ENCODE assay signal across 32 cellular contexts in the genomic region with DNA sequence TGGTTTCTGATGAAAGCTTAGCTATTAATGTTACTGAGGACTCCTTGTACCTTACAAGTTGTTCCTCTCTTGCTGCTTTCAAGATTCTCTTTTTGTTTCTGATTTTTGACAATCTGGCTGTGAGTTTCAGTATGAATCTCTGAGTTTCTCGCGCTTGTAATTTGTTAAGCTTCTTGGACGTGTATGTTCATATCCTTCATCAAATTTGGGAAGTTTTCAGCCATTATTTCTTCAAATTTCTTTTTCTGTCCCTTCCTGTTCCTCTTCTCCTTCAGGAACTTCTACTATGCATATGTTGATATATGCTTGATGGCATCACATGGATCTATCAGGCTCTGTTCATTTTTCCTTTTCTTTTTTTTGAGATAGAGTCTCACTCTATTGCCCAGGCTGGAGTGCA. TPM values are rescaled to one million over a fixed set of nuclear protein-coding genes. Genes with fewer than 3 reads are reported as not detected.
A peak's percentile ranks its signal among the peaks of the same experiment; 100 is the strongest.
DNase-seq lines count a peak whose midpoint lies in the region; ATAC-seq, FAIRE-seq and TF ChIP-seq lines count a peak whose summit lies in the region.
"Had no signal": no experiment of that assay in that cellular context is flagged by ENCODE, and none has a peak within 500 bp of the region (broad histone marks: within the 10 kb centered on the region; RNA-seq: fewer than 3 reads in every experiment).

No MANE protein-coding gene starts in this region.

- no peaks in the 10 kb centered on the region for H3K36me3 ChIP-seq in HEK293 (ENCODE audit: control insufficient read depth in 2 of 2, insufficient read depth in 1 of 2, low read length in 2 of 2)
- H3K36me3 ChIP-seq: BE2C; BLaER1; BLaER1 treated with 17β-estradiol and CSF1 and Interleukin-3, amounts not matched to agents 10 nM and 100 nM had no signal

- POLR2A ChIA-PET in A549 (lab: Yijun Ruan, JAX) (interaction anchor here (0.5 kb wide), 1 partner anchor 86 kb away, joined by 5 read pairs; no protein-coding TSS in a partner anchor), HEK293 (lab: Yijun Ruan, JAX) (no interaction called here)

- FAIRE-seq in A549 (lab: Jason Lieb, UNC) = no peak
- FAIRE-seq: A204.1, D721Med had no signal

- no peak overlapping the region for H3K4me2 ChIP-seq in A549
- H3K4me2 ChIP-seq: BLaER1; BLaER1 treated with 17β-estradiol and CSF1 and Interleukin-3, amounts not matched to agents 10 nM and 100 nM had no signal

- H3K9me3 ChIP-seq in A549 (peaks cover 41% of the 10 kb centered on the region), HEK293 (ENCODE audit: control insufficient read depth, insufficient read depth, low read depth, low read length) (peaks cover 3% of the 10 kb centered on the region)
- H3K9me3 ChIP-seq: BE2C had no signal

- CTCF ChIA-PET in A549 (lab: Yijun Ruan, JAX) = no interaction called here
- CTCF ChIA-PET in HEK293 (lab: Yijun Ruan, JAX) = interaction anchor here (0.6 to 1.1 kb wide), 3 partner anchors 10 to 287 kb away, joined by 3 to 6 read pairs (median 6); no protein-coding TSS in a partner anchor

- TF ChIP-seq CTCF in A549 (IDR thresholded peaks at IDR 0.05) (no peak), GM12865 (IDR thresholded peaks at IDR 0.05; ENCODE audit: insufficient read depth, low read depth, low read length, missing control alignments) (no peak), HEK293 (tag by site-specific recombination; IDR thresholded peaks at IDR 0.05) (no peak), lower leg skin (IDR thresholded peaks at IDR 0.05) (no peak)

- H3K27ac ChIP-seq in A549 (no peak overlapping the region), HEK293 (ENCODE audit: extremely low read depth, low read depth, low read length) (no peak overlapping the region)
- H3K27ac ChIP-seq: 22Rv1; BLaER1; BLaER1 treated with 17β-estradiol and CSF1 and Interleukin-3, amounts not matched to agents 10 nM and 100 nM; C4-2B had no signal

- ATAC-seq in A549 (no peak), esophagus mucosa (no peak), GM21390 (IDR thresholded peaks at IDR 0.05; ENCODE audit: unreplicated experiment) (no peak)
- ATAC-seq: CD8-positive, alpha-beta T cell had no signal

- no peak for TF ChIP-seq RAD21 in A549 (conservative IDR thresholded peaks at IDR 0.05 in 1 of 2, IDR thresholded peaks at IDR 0.05 in 1 of 2)

- H3K4me1 ChIP-seq in A549 = peaks cover 1% of the 10 kb centered on the region; the same call in 1 of the 3 replicates
- peaks cover 8% of the 10 kb centered on the region for H3K4me1 ChIP-seq in HEK293 (ENCODE audit: control insufficient read depth, insufficient read depth, low read length)
- H3K4me1 ChIP-seq: BE2C, Caco-2 had no signal

- 64% methylated on average over 3 of the region's 3 CpGs for WGBS in A549 (ENCODE audit: missing lambda C conversion rate)
- WGBS in lower leg skin, 2 donors = 96 to 98% methylated on average over 3 of the region's 3 CpGs

- no peak overlapping the region for H3K4me3 ChIP-seq in A549
- no peak overlapping the region for H3K4me3 ChIP-seq in GM12865 (ENCODE audit: low read depth, low read length)
- no peak overlapping the region for H3K4me3 ChIP-seq in HEK293 (ENCODE audit: low read depth, low read length)
- H3K4me3 ChIP-seq in lower leg skin (ENCODE audit: low read depth, poor library complexity, severe bottlenecking) = no peak overlapping the region
- H3K4me3 ChIP-seq: BLaER1; BLaER1 treated with 17β-estradiol and CSF1 and Interleukin-3, amounts not matched to agents 10 nM and 100 nM had no signal

- TF ChIP-seq POLR2A in A549 (IDR thresholded peaks at IDR 0.05; ENCODE audit: low read length) (no peak), lower leg skin (IDR thresholded peaks at IDR 0.05) (no peak)

- no peak for TF ChIP-seq EP300 in A549 (IDR thresholded peaks at IDR 0.05)

- DNase-seq in A549 (ENCODE audit: low read depth in 1 of 2, low spot score in 1 of 2) = no peak
- peak; percentile 26 for DNase-seq in GM12865 (ENCODE audit: low read depth)
- DNase-seq in lower leg skin (ENCODE audit: low spot score in 2 of 2) = no peak
- DNase-seq: 8988T; ACHN; AML-193; BE2C; C1 segment of cervical spinal cord; Caco-2; Calu3; CD4-positive, alpha-beta memory T cell; CD4-positive, alpha-beta T cell; CD4-positive, CD25-positive, alpha-beta regulatory T cell; CD8-positive, alpha-beta memory T cell; CD8-positive, alpha-beta T cell; COR-L47; DMS 273 treated with DMSO at 0.1 percent for 48 hours; DMS153; DMS53; DMS79; DMS79 treated with DMSO at 0.1 percent for 48 hours; DND-41; EL had no signal

- intact Hi-C loops in lower leg skin (cut with DNase I; ENCODE audit: low total_unique reads) = no loop called here

TF ChIP-seq in A549, 52 proteins besides CTCF, POLR2A, EP300 and RAD21:
- no peak for TF ChIP-seq PBX3 (IDR thresholded peaks at IDR 0.05)
- 0 out of 2 replicates have a peak, but pooled peaks have one; percentile 3 for TF ChIP-seq ZC3H11A (IDR thresholded peaks at IDR 0.05)

TF ChIP-seq in HEK293, 187 proteins besides CTCF, POLR2A, EP300 and RAD21:
- TF ChIP-seq ZNF558 (tag by site-specific recombination; IDR thresholded peaks at IDR 0.05) (peak; percentile 100), ZNF121 (tag by site-specific recombination; IDR thresholded peaks at IDR 0.05) (0 out of 2 replicates have a peak, but pooled peaks have one; percentile 17)
- TF ChIP-seq, protein P1, sequence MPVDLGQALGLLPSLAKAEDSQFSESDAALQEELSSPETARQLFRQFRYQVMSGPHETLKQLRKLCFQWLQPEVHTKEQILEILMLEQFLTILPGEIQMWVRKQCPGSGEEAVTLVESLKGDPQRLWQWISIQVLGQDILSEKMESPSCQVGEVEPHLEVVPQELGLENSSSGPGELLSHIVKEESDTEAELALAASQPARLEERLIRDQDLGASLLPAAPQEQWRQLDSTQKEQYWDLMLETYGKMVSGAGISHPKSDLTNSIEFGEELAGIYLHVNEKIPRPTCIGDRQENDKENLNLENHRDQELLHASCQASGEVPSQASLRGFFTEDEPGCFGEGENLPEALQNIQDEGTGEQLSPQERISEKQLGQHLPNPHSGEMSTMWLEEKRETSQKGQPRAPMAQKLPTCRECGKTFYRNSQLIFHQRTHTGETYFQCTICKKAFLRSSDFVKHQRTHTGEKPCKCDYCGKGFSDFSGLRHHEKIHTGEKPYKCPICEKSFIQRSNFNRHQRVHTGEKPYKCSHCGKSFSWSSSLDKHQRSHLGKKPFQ (tag by site-specific recombination; IDR thresholded peaks at IDR 0.05) = no peak
TF ChIP-seq in HEK293: peak in this region for 2.

RNA-seq across cellular contexts. Expression of gene URI1, which starts 5.6 kb away (rescaled TPM):
- polyA plus RNA-seq in A549 (2011; rRNA removed) (157 and 228 TPM in 2 replicates), A549 (2017; fragmentation: RNase III; extraction: RNeasy Plus Mini Kit Qiagen cat#74134 plus additional on column Dnase treatment) (116 to 125 TPM (median 119 TPM) in 3 replicates)
- polyA plus RNA-seq in A549 (2012; cell fraction: cytosol; rRNA removed) = 49.3 and 63.3 TPM in 2 replicates
- polyA plus RNA-seq in A549 (2012; cell fraction: nucleus; rRNA removed) = 13.8 and 26.8 TPM in 2 replicates
- polyA minus RNA-seq in A549 (2011; rRNA and poly(A)+ RNA removed) = 112 and 125 TPM in 2 replicates
- total RNA-seq in esophagus mucosa (32.4 TPM), lower leg skin (10 to 100 TPM; 36.6 to 66.0 (median 53.9) TPM)
